ENCODE assay signal across 1 cellular context in the genomic region with DNA sequence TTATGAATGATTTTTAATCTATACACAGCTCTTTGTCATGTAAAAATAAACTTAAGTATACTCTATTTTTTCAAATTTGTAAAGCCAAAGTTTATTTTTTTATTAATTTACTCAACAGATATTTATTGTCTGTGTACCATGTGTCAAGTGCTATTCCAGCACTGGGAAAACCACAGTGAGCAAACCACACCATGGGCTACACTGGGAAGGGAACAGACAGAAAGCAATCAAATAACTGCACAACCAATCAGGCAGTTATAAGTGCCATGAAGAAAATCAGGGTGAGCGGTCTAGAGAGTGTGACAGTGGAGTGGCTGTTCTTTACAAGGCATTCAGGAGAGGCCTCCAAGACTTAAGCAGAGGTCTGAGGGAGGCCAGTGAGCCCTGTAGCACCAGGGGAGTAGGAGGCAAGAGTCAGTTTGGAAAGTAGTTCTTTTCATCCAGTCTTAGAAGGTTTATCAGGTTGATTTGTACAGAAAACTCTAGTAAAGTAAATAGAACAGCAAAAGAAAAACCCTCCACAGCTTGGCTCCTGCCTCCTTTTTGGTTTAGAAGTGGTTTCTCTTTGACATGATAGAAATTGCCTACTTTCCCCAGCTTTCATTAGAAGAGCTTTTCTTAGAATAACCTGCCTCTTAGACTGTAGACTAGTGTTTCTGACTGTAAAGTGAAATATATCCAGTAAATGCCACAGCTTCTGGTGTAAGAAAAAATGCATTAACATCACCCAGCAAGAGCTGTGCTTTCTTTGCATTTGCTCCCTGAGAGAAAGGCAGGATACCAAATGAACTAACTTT.
TF ChIP-seq lines count a peak whose summit lies in the region.

No MANE protein-coding gene starts in this region.

TF ChIP-seq in K562, 482 proteins besides CTCF, POLR2A, EP300 and RAD21:
- TF ChIP-seq FOXM1 (IDR thresholded peaks at IDR 0.05; ENCODE audit: low read depth) = no peak
- TF ChIP-seq FOXM1 (CRISPR knock-in tag; IDR thresholded peaks at IDR 0.05; ENCODE audit: low read depth) = no peak
- TF ChIP-seq SREBF2 (CRISPR knock-in tag; IDR thresholded peaks at IDR 0.05) = no peak
- TF ChIP-seq YBX1 (IDR thresholded peaks at IDR 0.05) = no peak
- no peak for TF ChIP-seq ZNF695 (CRISPR knock-in tag; IDR thresholded peaks at IDR 0.05)
- TF ChIP-seq TGIF2 (CRISPR knock-in tag; IDR thresholded peaks at IDR 0.05) = no peak
- no peak for TF ChIP-seq ZNF76 (CRISPR knock-in tag; IDR thresholded peaks at IDR 0.05; ENCODE audit: borderline replicate concordance)
- TF ChIP-seq NRF1 (conservative IDR thresholded peaks at IDR 0.05 in 1 of 2, IDR thresholded peaks at IDR 0.05 in 1 of 2) = no peak
- no peak for TF ChIP-seq HDAC6 (IDR thresholded peaks at IDR 0.05; ENCODE audit: low read depth, low read length)
- TF ChIP-seq, protein P1, sequence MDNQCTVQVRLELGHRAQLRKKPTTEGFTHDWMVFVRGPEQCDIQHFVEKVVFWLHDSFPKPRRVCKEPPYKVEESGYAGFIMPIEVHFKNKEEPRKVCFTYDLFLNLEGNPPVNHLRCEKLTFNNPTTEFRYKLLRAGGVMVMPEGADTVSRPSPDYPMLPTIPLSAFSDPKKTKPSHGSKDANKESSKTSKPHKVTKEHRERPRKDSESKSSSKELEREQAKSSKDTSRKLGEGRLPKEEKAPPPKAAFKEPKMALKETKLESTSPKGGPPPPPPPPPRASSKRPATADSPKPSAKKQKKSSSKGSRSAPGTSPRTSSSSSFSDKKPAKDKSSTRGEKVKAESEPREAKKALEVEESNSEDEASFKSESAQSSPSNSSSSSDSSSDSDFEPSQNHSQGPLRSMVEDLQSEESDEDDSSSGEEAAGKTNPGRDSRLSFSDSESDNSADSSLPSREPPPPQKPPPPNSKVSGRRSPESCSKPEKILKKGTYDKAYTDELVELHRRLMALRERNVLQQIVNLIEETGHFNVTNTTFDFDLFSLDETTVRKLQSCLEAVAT (IDR thresholded peaks at IDR 0.05) = no peak
- TF ChIP-seq ZNF77 (CRISPR knock-in tag; IDR thresholded peaks at IDR 0.05) = no peak
- TF ChIP-seq, protein P2, sequence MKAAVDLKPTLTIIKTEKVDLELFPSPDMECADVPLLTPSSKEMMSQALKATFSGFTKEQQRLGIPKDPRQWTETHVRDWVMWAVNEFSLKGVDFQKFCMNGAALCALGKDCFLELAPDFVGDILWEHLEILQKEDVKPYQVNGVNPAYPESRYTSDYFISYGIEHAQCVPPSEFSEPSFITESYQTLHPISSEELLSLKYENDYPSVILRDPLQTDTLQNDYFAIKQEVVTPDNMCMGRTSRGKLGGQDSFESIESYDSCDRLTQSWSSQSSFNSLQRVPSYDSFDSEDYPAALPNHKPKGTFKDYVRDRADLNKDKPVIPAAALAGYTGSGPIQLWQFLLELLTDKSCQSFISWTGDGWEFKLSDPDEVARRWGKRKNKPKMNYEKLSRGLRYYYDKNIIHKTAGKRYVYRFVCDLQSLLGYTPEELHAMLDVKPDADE (conservative IDR thresholded peaks at IDR 0.05; ENCODE audit: control insufficient read depth, low read depth, low read length) = no peak
- TF ChIP-seq, protein P3, sequence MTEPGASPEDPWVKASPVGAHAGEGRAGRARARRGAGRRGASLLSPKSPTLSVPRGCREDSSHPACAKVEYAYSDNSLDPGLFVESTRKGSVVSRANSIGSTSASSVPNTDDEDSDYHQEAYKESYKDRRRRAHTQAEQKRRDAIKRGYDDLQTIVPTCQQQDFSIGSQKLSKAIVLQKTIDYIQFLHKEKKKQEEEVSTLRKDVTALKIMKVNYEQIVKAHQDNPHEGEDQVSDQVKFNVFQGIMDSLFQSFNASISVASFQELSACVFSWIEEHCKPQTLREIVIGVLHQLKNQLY (CRISPR knock-in tag; conservative IDR thresholded peaks at IDR 0.05) = no peak
- TF ChIP-seq, protein P4, sequence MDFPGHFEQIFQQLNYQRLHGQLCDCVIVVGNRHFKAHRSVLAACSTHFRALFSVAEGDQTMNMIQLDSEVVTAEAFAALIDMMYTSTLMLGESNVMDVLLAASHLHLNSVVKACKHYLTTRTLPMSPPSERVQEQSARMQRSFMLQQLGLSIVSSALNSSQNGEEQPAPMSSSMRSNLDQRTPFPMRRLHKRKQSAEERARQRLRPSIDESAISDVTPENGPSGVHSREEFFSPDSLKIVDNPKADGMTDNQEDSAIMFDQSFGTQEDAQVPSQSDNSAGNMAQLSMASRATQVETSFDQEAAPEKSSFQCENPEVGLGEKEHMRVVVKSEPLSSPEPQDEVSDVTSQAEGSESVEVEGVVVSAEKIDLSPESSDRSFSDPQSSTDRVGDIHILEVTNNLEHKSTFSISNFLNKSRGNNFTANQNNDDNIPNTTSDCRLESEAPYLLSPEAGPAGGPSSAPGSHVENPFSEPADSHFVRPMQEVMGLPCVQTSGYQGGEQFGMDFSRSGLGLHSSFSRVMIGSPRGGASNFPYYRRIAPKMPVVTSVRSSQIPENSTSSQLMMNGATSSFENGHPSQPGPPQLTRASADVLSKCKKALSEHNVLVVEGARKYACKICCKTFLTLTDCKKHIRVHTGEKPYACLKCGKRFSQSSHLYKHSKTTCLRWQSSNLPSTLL (IDR thresholded peaks at IDR 0.05) = no peak
- TF ChIP-seq ZZZ3 (IDR thresholded peaks at IDR 0.05) = no peak
- TF ChIP-seq GATA2 (CRISPR knock-in tag; IDR thresholded peaks at IDR 0.05) = no peak
